23 cellular contexts compared by ENCODE assay signal in genomic region chr11:27339940-27340339, GRCh38.
"Had no signal": no experiment of that assay in that cellular context is flagged by ENCODE, and none has a peak within 500 bp of the region (broad histone marks: within the 10 kb centered on the region; RNA-seq: fewer than 3 reads in every experiment).

No MANE protein-coding gene starts in this region.

- ATAC-seq: activated naive CD4-positive, alpha-beta T cell treated with anti-CD3 and anti-CD28 coated beads, Interleukin-2, amount 50 U/mL, for 72 hours; gastrocnemius medialis; naive thymus-derived CD8-positive, alpha-beta T cell; right lobe of liver; stimulated activated effector memory CD8-positive, alpha-beta T cell treated with anti-CD3 and anti-CD28 coated beads, Interleukin-12 subunit alpha, Interleukin-12 subunit beta, amount 100 ng/mL, for 72 hours; stimulated activated naive CD8-positive, alpha-beta T cell treated with anti-CD3 and anti-CD28 coated beads, Interleukin-15, amount 100 ng/mL, for 72 hours had no signal

- H2AFZ ChIP-seq: parathyroid adenoma had no signal

- H3K36me3 Mint-ChIP-seq: activated naive CD4-positive, alpha-beta T cell treated with anti-CD3 and anti-CD28 coated beads, Interleukin-2, amount 50 U/mL, for 72 hours; stimulated activated effector memory CD8-positive, alpha-beta T cell treated with anti-CD3 and anti-CD28 coated beads, Interleukin-12 subunit alpha, Interleukin-12 subunit beta, amount 100 ng/mL, for 72 hours had no signal

- H3K9me3 ChIP-seq: colonic mucosa, esophagus squamous epithelium, gastrocnemius medialis, neutrophil, right lobe of liver, testis, vagina had no signal

- H3K79me2 ChIP-seq: parathyroid adenoma had no signal

- H3K4me1 Mint-ChIP-seq: central memory CD8-positive, alpha-beta T cell; naive thymus-derived CD8-positive, alpha-beta T cell; stimulated activated effector memory CD8-positive, alpha-beta T cell treated with anti-CD3 and anti-CD28 coated beads, Interleukin-12 subunit alpha, Interleukin-12 subunit beta, amount 100 ng/mL, for 72 hours; stimulated activated naive CD8-positive, alpha-beta T cell treated with anti-CD3 and anti-CD28 coated beads, Interleukin-15, amount 100 ng/mL, for 72 hours had no signal

- H3K4me1 ChIP-seq: colonic mucosa, esophagus squamous epithelium, gastrocnemius medialis, parathyroid adenoma, vagina had no signal

- H3K9ac ChIP-seq: parathyroid adenoma had no signal

- DNase-seq: activated CD4-positive, alpha-beta T cell treated with anti-CD3 and anti-CD28 coated beads for 1 hour; activated T-cell treated with anti-CD3 and anti-CD28 coated beads, Interleukin-2, amount 50 U/mL, for 1 hour; aorta; brain microvascular endothelial cell; colonic mucosa; esophagus squamous epithelium; gastrocnemius medialis; naive thymus-derived CD8-positive, alpha-beta T cell; right lobe of liver; small intestine; stimulated activated CD4-positive, alpha-beta T cell treated with anti-CD3 and anti-CD28 coated beads, Interleukin-2, amount 100 ng/mL, for 24 hours; stimulated activated naive CD8-positive, alpha-beta T cell treated with anti-CD3 and anti-CD28 coated beads, Interleukin-15, amount 100 ng/mL, for 72 hours; T-helper 1 cell; testis; WERI-Rb-1 had no signal

- H3K36me3 ChIP-seq: brain microvascular endothelial cell, colonic mucosa, gastrocnemius medialis, neutrophil, right lobe of liver, vagina had no signal

- H3K9me3 Mint-ChIP-seq: activated naive CD4-positive, alpha-beta T cell treated with anti-CD3 and anti-CD28 coated beads, Interleukin-2, amount 50 U/mL, for 72 hours; central memory CD8-positive, alpha-beta T cell; stimulated activated effector memory CD8-positive, alpha-beta T cell treated with anti-CD3 and anti-CD28 coated beads, Interleukin-12 subunit alpha, Interleukin-12 subunit beta, amount 100 ng/mL, for 72 hours; type B pancreatic cell had no signal

- H3K4me3 Mint-ChIP-seq: central memory CD8-positive, alpha-beta T cell; naive thymus-derived CD8-positive, alpha-beta T cell; stimulated activated effector memory CD8-positive, alpha-beta T cell treated with anti-CD3 and anti-CD28 coated beads, Interleukin-12 subunit alpha, Interleukin-12 subunit beta, amount 100 ng/mL, for 72 hours; stimulated activated naive CD8-positive, alpha-beta T cell treated with anti-CD3 and anti-CD28 coated beads, Interleukin-15, amount 100 ng/mL, for 72 hours; type B pancreatic cell had no signal

- H3K27me3 Mint-ChIP-seq: central memory CD8-positive, alpha-beta T cell; naive thymus-derived CD8-positive, alpha-beta T cell; stimulated activated naive CD8-positive, alpha-beta T cell treated with anti-CD3 and anti-CD28 coated beads, Interleukin-15, amount 100 ng/mL, for 72 hours; type B pancreatic cell had no signal

- H3K27me3 ChIP-seq: brain microvascular endothelial cell, colonic mucosa, esophagus squamous epithelium, gastrocnemius medialis, neutrophil, right lobe of liver, testis, vagina had no signal

- H3K4me3 ChIP-seq: colonic mucosa, esophagus squamous epithelium, gastrocnemius medialis, lung, right lobe of liver, testis, vagina had no signal

- H3K27ac Mint-ChIP-seq: activated naive CD4-positive, alpha-beta T cell treated with anti-CD3 and anti-CD28 coated beads, Interleukin-2, amount 50 U/mL, for 72 hours; naive thymus-derived CD8-positive, alpha-beta T cell; stimulated activated effector memory CD8-positive, alpha-beta T cell treated with anti-CD3 and anti-CD28 coated beads, Interleukin-12 subunit alpha, Interleukin-12 subunit beta, amount 100 ng/mL, for 72 hours; stimulated activated naive CD8-positive, alpha-beta T cell treated with anti-CD3 and anti-CD28 coated beads, Interleukin-15, amount 100 ng/mL, for 72 hours; type B pancreatic cell had no signal

- H3K27ac ChIP-seq: brain microvascular endothelial cell, colonic mucosa, esophagus squamous epithelium, gastrocnemius medialis, neutrophil, parathyroid adenoma, right lobe of liver, testis, vagina, WERI-Rb-1 had no signal
